ENCODE assay signal across 24 cellular contexts in the genomic region with DNA sequence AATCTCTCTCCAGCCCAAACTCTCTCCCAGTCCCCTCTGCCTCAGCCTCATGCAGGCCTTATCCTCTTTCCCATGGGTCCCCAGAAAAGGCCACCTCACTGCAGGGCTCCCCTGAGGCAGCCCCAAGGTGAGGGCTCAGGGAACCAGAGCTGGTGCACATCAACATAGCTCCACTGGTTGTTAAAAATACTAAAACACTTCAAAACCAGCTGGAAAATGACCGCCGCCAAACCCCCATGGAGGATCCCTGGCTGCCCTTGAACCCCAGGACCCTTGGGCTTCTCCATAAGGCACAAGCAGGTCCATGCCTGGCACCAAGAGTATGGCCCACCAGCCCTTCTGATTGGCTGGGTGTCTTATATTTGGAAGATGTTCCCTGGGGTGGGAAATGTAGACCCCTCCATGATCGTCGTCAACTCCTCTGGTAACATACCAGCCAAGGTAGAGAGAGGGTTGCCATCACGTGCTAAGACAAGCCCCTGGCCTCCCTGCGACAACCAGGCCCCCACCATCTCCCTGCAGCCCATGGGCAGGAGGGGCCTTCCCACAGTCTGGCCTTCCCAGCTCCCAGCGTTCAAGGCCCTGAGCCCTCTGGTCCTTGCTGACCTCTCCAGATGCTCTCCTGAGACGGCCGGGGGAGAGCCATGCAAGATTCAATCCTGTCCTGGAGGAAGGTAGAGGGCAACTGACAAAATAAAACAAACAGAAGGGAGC.
"Had no signal": no experiment of that assay in that cellular context is flagged by ENCODE, and none has a peak within 500 bp of the region (broad histone marks: within the 10 kb centered on the region; RNA-seq: fewer than 3 reads in every experiment).

No MANE protein-coding gene starts in this region.

- ATAC-seq: activated CD8-positive, alpha-beta T cell treated with anti-CD3 and anti-CD28 coated beads, Interleukin-2, amount 10 ng/mL, durations not matched to agents 7 days and 5 days; effector memory CD8-positive, alpha-beta T cell; esophagus mucosa; foreskin keratinocyte; heart left ventricle; left ventricle myocardium superior; right lobe of liver; stimulated activated naive B cell treated with anti-CD40 and anti-IgM and Interleukin-4, amounts not matched to agents 10 μg/mL and 1 μg/mL and 100 μg/mL, for 72 hours; upper lobe of right lung; WTC11 had no signal

- H3K9me3 ChIP-seq: colonic mucosa, heart left ventricle, right lobe of liver, stomach, suprapubic skin, tibial artery, upper lobe of right lung had no signal

- H3K4me3 Mint-ChIP-seq: activated CD8-positive, alpha-beta T cell treated with anti-CD3 and anti-CD28 coated beads, Interleukin-2, amount 10 ng/mL, durations not matched to agents 7 days and 5 days; activated naive CD8-positive, alpha-beta T cell; effector memory CD8-positive, alpha-beta T cell; naive B cell; stimulated activated naive B cell treated with anti-CD40 and anti-IgM and Interleukin-4, amounts not matched to agents 10 μg/mL and 1 μg/mL and 100 μg/mL, for 72 hours; WTC11 had no signal

- H3K27me3 ChIP-seq: colonic mucosa, right lobe of liver had no signal

- H3K4me3 ChIP-seq: colonic mucosa, dorsolateral prefrontal cortex, heart left ventricle, right lobe of liver, skin epidermis, stomach, suprapubic skin, tibial artery, upper lobe of right lung had no signal

- H3K9me3 Mint-ChIP-seq: effector memory CD8-positive, alpha-beta T cell had no signal

- H3K36me3 ChIP-seq: colonic mucosa, heart left ventricle, right lobe of liver, stomach, suprapubic skin, tibial artery, upper lobe of right lung had no signal

- H3K4me1 Mint-ChIP-seq: naive B cell; stimulated activated naive B cell treated with anti-CD40 and anti-IgM and Interleukin-4, amounts not matched to agents 10 μg/mL and 1 μg/mL and 100 μg/mL, for 72 hours had no signal

- H3K27ac Mint-ChIP-seq: activated CD8-positive, alpha-beta T cell treated with anti-CD3 and anti-CD28 coated beads, Interleukin-2, amount 10 ng/mL, durations not matched to agents 7 days and 5 days; activated naive CD8-positive, alpha-beta T cell; effector memory CD8-positive, alpha-beta T cell; stimulated activated naive B cell treated with anti-CD40 and anti-IgM and Interleukin-4, amounts not matched to agents 10 μg/mL and 1 μg/mL and 100 μg/mL, for 72 hours; WTC11 had no signal

- DNase-seq: activated CD8-positive, alpha-beta T cell treated with anti-CD3 and anti-CD28 coated beads, Interleukin-2, amount 10 ng/mL, durations not matched to agents 7 days and 5 days; activated effector memory CD4-positive, alpha-beta T cell treated with Interleukin-2 at 50 U/mL for 16 hours; activated naive CD4-positive, alpha-beta T cell treated with Interleukin-2 at 50 U/mL for 16 hours; anterior cingulate cortex; cerebellar nuclear complex; dorsolateral prefrontal cortex; effector memory CD8-positive, alpha-beta T cell; foreskin keratinocyte; left ventricle myocardium superior; naive B cell; right lobe of liver; stimulated activated CD4-positive, alpha-beta T cell treated with anti-CD3 and anti-CD28 coated beads, Interleukin-1b, Interleukin-23, amount 100 ng/mL, for 48 hours; stimulated activated naive B cell treated with anti-CD40 and anti-IgM and Interleukin-4, amounts not matched to agents 10 μg/mL and 1 μg/mL and 100 μg/mL, for 72 hours; stomach; T-helper 2 cell; upper lobe of right lung had no signal

- H3K27ac ChIP-seq: colonic mucosa, foreskin keratinocyte, heart left ventricle, right lobe of liver, skin epidermis, stomach, suprapubic skin, tibial artery, upper lobe of right lung had no signal

- H3K4me1 ChIP-seq: colonic mucosa, foreskin keratinocyte, heart left ventricle, right lobe of liver, stomach, suprapubic skin, tibial artery, upper lobe of right lung had no signal

- H3K36me3 Mint-ChIP-seq: activated naive CD8-positive, alpha-beta T cell; naive B cell; stimulated activated naive B cell treated with anti-CD40 and anti-IgM and Interleukin-4, amounts not matched to agents 10 μg/mL and 1 μg/mL and 100 μg/mL, for 72 hours; WTC11 had no signal
